28 cellular contexts compared by ENCODE assay signal in genomic region chr4:184978211-184978610, GRCh38. TPM values are rescaled to one million over a fixed set of nuclear protein-coding genes. Genes with fewer than 3 reads are reported as not detected.
A peak's percentile ranks its signal among the peaks of the same experiment; 100 is the strongest.
DNase-seq lines count a peak whose midpoint lies in the region; ATAC-seq and TF ChIP-seq lines count a peak whose summit lies in the region.
"Had no signal": no experiment of that assay in that cellular context is flagged by ENCODE, and none has a peak within 500 bp of the region (broad histone marks: within the 10 kb centered on the region; RNA-seq: fewer than 3 reads in every experiment).

No MANE protein-coding gene starts in this region.

- TF ChIP-seq POLR2A in stomach (IDR thresholded peaks at IDR 0.05) = no peak

- no peaks in the 10 kb centered on the region for H3K9me3 ChIP-seq in left lung
- H3K9me3 ChIP-seq in stomach = no peaks in the 10 kb centered on the region
- H3K9me3 ChIP-seq: thoracic aorta had no signal

- H3K4me1 ChIP-seq in left lung = peaks cover 0 to 1% of the 10 kb centered on the region in 2 donors
- H3K4me1 ChIP-seq in stomach = peaks cover 0 to 19% (median 6%) of the 10 kb centered on the region in 4 donors

- TF ChIP-seq EP300 in stomach (IDR thresholded peaks at IDR 0.05) = no peak

- intact Hi-C loops in left lung (cut with DNase I) (no loop called here), stomach (cut with DNase I; ENCODE audit: low total_unique reads) (no loop called here), posterior vena cava (cut with DNase I) (no loop called here)

- WGBS in stomach, 5 donors = 13 to 25% (median 14%) methylated on average over 6 of the region's 6 CpGs

- H3K27ac ChIP-seq in left lung (no peak overlapping the region), stomach (no peak overlapping the region)
- H3K27ac ChIP-seq: dorsolateral prefrontal cortex, SK-N-MC, thoracic aorta, VCaP had no signal

- H3K4me3 ChIP-seq in fibroblast of the aortic adventitia (ENCODE audit: low read depth, low read length) (no peak overlapping the region), left lung (no peak overlapping the region), stomach (no peak overlapping the region)
- H3K4me3 ChIP-seq: dorsolateral prefrontal cortex, SK-N-MC, thoracic aorta had no signal

- no peaks in the 10 kb centered on the region for H3K36me3 ChIP-seq in left lung
- no peaks in the 10 kb centered on the region for H3K36me3 ChIP-seq in stomach
- H3K36me3 ChIP-seq: thoracic aorta had no signal

- ATAC-seq in left lung = peak; percentile 92
- ATAC-seq: activated T-cell treated with anti-CD3 and anti-CD28 coated beads, Interleukin-2, amount 50 U/mL, for 4 hours; stimulated activated memory B cell treated with anti-CD40 and anti-IgM and Interleukin-4, amounts not matched to agents 10 μg/mL and 1 μg/mL and 100 μg/mL, for 72 hours; T-helper 17 cell had no signal

- DNase-seq in amniotic epithelial cell (ENCODE audit: low read depth) (peak; percentile 22), fibroblast of the aortic adventitia (ENCODE audit: low read depth) (peak; percentile 25), left lung (peak in 1 of 2 donors; percentile 67), stomach (peak; percentile 58), amniotic stem cell (lab: John Stamatoyannopoulos, UW) (no peak), 8988T (no peak), posterior vena cava (ENCODE audit: low spot score) (no peak)
- DNase-seq: activated CD4-positive, alpha-beta T cell treated with anti-CD3 and anti-CD28 coated beads, Interleukin-2, amount 10 ng/mL, durations not matched to agents 24 days and 14 days; activated naive CD4-positive, alpha-beta T cell treated with anti-CD3 and anti-CD28 coated beads for 36 hours; activated T-cell treated with anti-CD3 and anti-CD28 coated beads, Interleukin-2, amount 50 U/mL, for 4 hours; dorsolateral prefrontal cortex; EL; H9; head of caudate nucleus; NCI-H1694; NCI-H526 treated with DMSO at 0.1 percent for 48 hours; stimulated activated CD4-positive, alpha-beta T cell treated with anti-CD3 and anti-CD28 coated beads, Interleukin-4, amount 100 ng/mL, for 1 hour; T-helper 17 cell had no signal

- no peak for TF ChIP-seq CTCF in fibroblast of the aortic adventitia (IDR thresholded peaks at IDR 0.05; ENCODE audit: insufficient read depth, low read length)
- TF ChIP-seq CTCF in left lung (IDR thresholded peaks at IDR 0.05) = no peak
- TF ChIP-seq CTCF in stomach (IDR thresholded peaks at IDR 0.05) = no peak

- peaks cover 0 to 7% of the 10 kb centered on the region in 2 donors for H3K27me3 ChIP-seq in left lung
- H3K27me3 ChIP-seq in stomach = peaks cover 0 to 2% (median 0%) of the 10 kb centered on the region in 3 donors

RNA-seq across cellular contexts. Expression of gene HELT, which starts 40.1 kb away (rescaled TPM):
- total RNA-seq in fibroblast of the aortic adventitia (ENCODE audit: low replicate concordance) (not detected in 2 replicates), left lung (under 1 TPM in 1 of 2 donors, not detected in 1; 0.64 TPM), stomach (not detected), posterior vena cava (not detected)
- polyA plus RNA-seq in stomach = not detected
- total RNA-seq: activated CD4-positive, alpha-beta T cell treated with anti-CD3 and anti-CD28 coated beads, Interleukin-2, amount 10 ng/mL, durations not matched to agents 24 days and 14 days; activated naive CD4-positive, alpha-beta T cell treated with anti-CD3 and anti-CD28 coated beads for 36 hours; activated T-cell treated with anti-CD3 and anti-CD28 coated beads, Interleukin-2, amount 50 U/mL, for 4 hours; dorsolateral prefrontal cortex; fibroblast of villous mesenchyme; H9; mononuclear cell; neural crest cell; pulmonary artery endothelial cell; RPMI7951; T-helper 17 cell; thoracic aorta had no signal
- polyA plus RNA-seq: CD14-positive monocyte had no signal

Comparison
In these comparisons a context has a peak if more than half of its experiments do, and no peak if none do; other contexts are left out.
1. DNase-seq: peak in amniotic epithelial cell (single experiment), fibroblast of the aortic adventitia (single experiment) and stomach (single experiment); none in amniotic stem cell (single experiment), 8988T (single experiment) and posterior vena cava (single experiment).